ENCODE assay signal across 11 cellular contexts in the genomic region with DNA sequence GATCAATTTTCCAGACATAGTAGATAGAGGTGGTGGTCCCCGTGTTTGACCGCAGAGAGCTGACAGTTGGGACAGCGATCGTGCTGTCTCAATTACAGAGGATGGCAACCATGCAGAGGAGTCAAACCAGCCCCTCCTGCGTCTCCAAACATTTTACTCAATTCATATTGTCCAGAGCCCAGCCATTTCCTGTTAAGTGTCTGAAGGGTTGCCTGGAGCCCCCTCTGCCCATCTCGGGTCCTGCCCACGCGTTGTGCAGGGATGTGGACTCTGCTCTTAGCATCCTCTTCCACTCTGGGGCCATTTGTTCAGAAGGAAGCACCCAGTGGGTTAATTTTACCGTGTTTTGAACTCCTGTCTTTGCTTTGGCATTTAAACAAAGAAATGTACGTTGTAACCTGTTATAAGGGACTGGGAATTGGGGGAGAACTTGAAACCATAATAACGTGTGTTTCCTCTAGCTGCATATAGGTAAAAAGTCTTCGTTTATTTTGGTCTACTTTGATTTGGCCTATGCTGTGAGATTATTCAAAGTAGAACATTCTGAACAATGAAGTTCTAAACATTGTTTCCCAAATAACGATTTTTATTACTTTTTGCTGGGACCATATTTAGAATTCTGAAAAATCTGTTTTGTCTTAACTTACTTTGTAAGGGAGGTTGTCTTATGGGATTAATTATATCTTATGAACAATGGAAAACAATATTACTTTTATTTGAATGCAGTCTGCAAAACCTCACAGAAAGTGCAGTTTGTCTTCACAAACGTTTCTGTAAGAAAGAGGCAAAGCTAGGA. TPM values are rescaled to one million over a fixed set of nuclear protein-coding genes. Genes with fewer than 3 reads are reported as not detected.
A peak's percentile ranks its signal among the peaks of the same experiment; 100 is the strongest.
DNase-seq lines count a peak whose midpoint lies in the region; ATAC-seq and TF ChIP-seq lines count a peak whose summit lies in the region.
"Had no signal": no experiment of that assay in that cellular context is flagged by ENCODE, and none has a peak within 500 bp of the region (broad histone marks: within the 10 kb centered on the region; RNA-seq: fewer than 3 reads in every experiment).

No MANE protein-coding gene starts in this region.

- peaks cover 7% of the 10 kb centered on the region for H3K4me1 ChIP-seq in iPS-15b (ENCODE audit: control insufficient read depth, insufficient read depth, low read length)

- H3K36me3 Mint-ChIP-seq in activated B cell treated with CpG ODN at 0.5 μM for 24 hours (ENCODE audit: low read depth), result no peaks in the 10 kb centered on the region

- no peaks in the 10 kb centered on the region for H3K36me3 ChIP-seq in iPS-15b (ENCODE audit: control insufficient read depth, insufficient read depth, low read length)

- ATAC-seq in activated B cell treated with CpG ODN at 0.5 μM for 24 hours (ENCODE audit: low read depth) (no peak), GM18511 (IDR thresholded peaks at IDR 0.05; ENCODE audit: unreplicated experiment) (no peak)

- POLR2A ChIA-PET in activated B cell treated with CpG ODN at 0.5 μM for 24 hours (lab: Charles Lee), result no interaction called here

- no peak overlapping the region for H3K27ac Mint-ChIP-seq in activated B cell treated with CpG ODN at 0.5 μM for 24 hours

- no peak overlapping the region for H3K9ac ChIP-seq in iPS-15b (ENCODE audit: low read depth, low read length)

- H3K9me3 Mint-ChIP-seq in activated B cell treated with CpG ODN at 0.5 μM for 24 hours, result no peaks in the 10 kb centered on the region

- H3K4me3 Mint-ChIP-seq in activated B cell treated with CpG ODN at 0.5 μM for 24 hours, result peak overlapping the region; percentile 11

- peak overlapping the region; percentile 48 for H3K4me3 ChIP-seq in HFF-Myc (replicated peaks; ENCODE audit: low read depth, low read length)
- peak overlapping the region; percentile 57 for H3K4me3 ChIP-seq in iPS-15b (ENCODE audit: low read depth, low read length)
- peak overlapping the region; percentile 57 for H3K4me3 ChIP-seq in skeletal muscle cell (ENCODE audit: low read depth, low read length)

- peaks cover 87% of the 10 kb centered on the region for H3K27me3 ChIP-seq in iPS-15b (ENCODE audit: control insufficient read depth, insufficient read depth, low read length)

- peaks cover 60% of the 10 kb centered on the region for H3K27me3 Mint-ChIP-seq in activated B cell treated with CpG ODN at 0.5 μM for 24 hours

- peaks cover 6% of the 10 kb centered on the region for H3K4me1 Mint-ChIP-seq in activated B cell treated with CpG ODN at 0.5 μM for 24 hours

- DNase-seq in HFF-Myc (ENCODE audit: extremely low read depth, low read depth) (no peak), activated B cell treated with CpG ODN at 0.5 μM for 24 hours (no peak), skeletal muscle cell (ENCODE audit: low read depth) (no peak), NCI-H1436 (lab: John Stamatoyannopoulos, UW) (no peak), 8988T (no peak)
- DNase-seq in activated T-cell treated with anti-CD3 and anti-CD28 coated beads, Interleukin-2, amount 50 U/mL, for 1 hour, result no peak
- DNase-seq: NCI-H1048; stimulated activated naive CD4-positive, alpha-beta T cell had no signal

- no peaks in the 10 kb centered on the region for H3K9me3 ChIP-seq in iPS-15b (ENCODE audit: control insufficient read depth, insufficient read depth, low read length)

- CTCF ChIA-PET in activated B cell treated with CpG ODN at 0.5 μM for 24 hours (lab: Charles Lee), result no interaction called here

- TF ChIP-seq CTCF in HFF-Myc (IDR thresholded peaks at IDR 0.05; ENCODE audit: low read depth, low read length, missing control alignments) (no peak), activated B cell treated with CpG ODN at 0.5 μM for 24 hours (IDR thresholded peaks at IDR 0.05) (no peak)

- intact Hi-C loops in activated B cell treated with CpG ODN at 0.5 μM for 24 hours (cut with micrococcal nuclease), result no loop called here

RNA-seq across cellular contexts. Expression of a gene that starts 0.9 kb away (rescaled TPM):
- not detected in 2 replicates for total RNA-seq in activated B cell treated with CpG ODN at 0.5 μM for 24 hours
- total RNA-seq: T-helper 2 cell treated with Interferon-gamma antibody and Interleukin-4, amounts not matched to agents 100 ng/mL and 5 ng/mL, for 36 hours had no signal
